In genomic region chr7:123282181-123282580, GRCh38 we compare ENCODE assay signal across 18 cellular contexts.
"Had no signal": no experiment of that assay in that cellular context is flagged by ENCODE, and none has a peak within 500 bp of the region (broad histone marks: within the 10 kb centered on the region; RNA-seq: fewer than 3 reads in every experiment).

No MANE protein-coding gene starts in this region.

- DNase-seq: activated B cell treated with CpG ODN at 0.5 μM for 24 hours; activated CD4-positive, alpha-beta T cell treated with anti-CD3 and anti-CD28 coated beads, Interleukin-2, amount 10 ng/mL, durations not matched to agents 7 days and 5 days; activated CD8-positive, alpha-beta memory T cell treated with anti-CD3 and anti-CD28 coated beads for 24 hours; activated naive CD4-positive, alpha-beta T cell treated with anti-CD3 and anti-CD28 coated beads, Interleukin-2, amount 10 ng/mL, durations not matched to agents 7 days and 5 days; adrenal gland; dorsolateral prefrontal cortex; foreskin melanocyte; heart right ventricle; islet precursor cell; left ventricle myocardium superior; retina had no signal

- H3K27ac ChIP-seq: adrenal gland, breast epithelium, dorsolateral prefrontal cortex, esophagus muscularis mucosa, heart right ventricle, parathyroid adenoma, skin epidermis, tibial nerve had no signal

- H3K4me3 ChIP-seq: adrenal gland, breast epithelium, dorsolateral prefrontal cortex, esophagus muscularis mucosa, heart right ventricle, skin epidermis, tibial nerve had no signal

- H3K9ac ChIP-seq: parathyroid adenoma had no signal

- H3K36me3 Mint-ChIP-seq: activated naive CD4-positive, alpha-beta T cell treated with anti-CD3 and anti-CD28 coated beads, Interleukin-2, amount 10 ng/mL, durations not matched to agents 7 days and 5 days had no signal

- H3K27me3 Mint-ChIP-seq: activated B cell treated with CpG ODN at 0.5 μM for 24 hours; activated CD4-positive, alpha-beta T cell treated with anti-CD3 and anti-CD28 coated beads, Interleukin-2, amount 10 ng/mL, durations not matched to agents 7 days and 5 days; activated naive CD4-positive, alpha-beta T cell treated with anti-CD3 and anti-CD28 coated beads, Interleukin-2, amount 10 ng/mL, durations not matched to agents 7 days and 5 days had no signal

- H3K27me3 ChIP-seq: adrenal gland, breast epithelium, dorsolateral prefrontal cortex, esophagus muscularis mucosa, heart right ventricle, tibial nerve had no signal

- H3K4me3 Mint-ChIP-seq: activated B cell treated with CpG ODN at 0.5 μM for 24 hours; activated CD4-positive, alpha-beta T cell treated with anti-CD3 and anti-CD28 coated beads, Interleukin-2, amount 10 ng/mL, durations not matched to agents 7 days and 5 days; activated naive CD4-positive, alpha-beta T cell treated with anti-CD3 and anti-CD28 coated beads, Interleukin-2, amount 10 ng/mL, durations not matched to agents 7 days and 5 days; T-helper 1 cell treated with Interleukin-12 subunit alpha and Interleukin-12 subunit beta and Interleukin-4 antibody, amounts not matched to agents 30 μg/mL and 1 μg/mL, for 36 hours had no signal

- H3K9me3 ChIP-seq: adrenal gland, breast epithelium, esophagus muscularis mucosa, tibial nerve had no signal

- H3K4me1 ChIP-seq: adrenal gland, breast epithelium, esophagus muscularis mucosa, heart right ventricle, parathyroid adenoma, tibial nerve had no signal

- H3K79me2 ChIP-seq: parathyroid adenoma had no signal

- H3K4me1 Mint-ChIP-seq: activated B cell treated with CpG ODN at 0.5 μM for 24 hours; activated CD4-positive, alpha-beta T cell treated with anti-CD3 and anti-CD28 coated beads, Interleukin-2, amount 10 ng/mL, durations not matched to agents 7 days and 5 days; activated naive CD4-positive, alpha-beta T cell treated with anti-CD3 and anti-CD28 coated beads, Interleukin-2, amount 10 ng/mL, durations not matched to agents 7 days and 5 days had no signal

- H2AFZ ChIP-seq: parathyroid adenoma had no signal

- H3K9me3 Mint-ChIP-seq: activated B cell treated with CpG ODN at 0.5 μM for 24 hours; activated T-helper 2 cell treated with anti-CD3 and anti-CD28 coated beads, Interferon-gamma antibody, Interleukin-2, Interleukin-4, amounts not matched to agents 10 μg/mL and 5 μg/mL and 100 μg/mL, durations not matched to agents 14 hours and 24 hours and 36 hours; T-helper 1 cell treated with Interleukin-12 subunit alpha and Interleukin-12 subunit beta and Interleukin-4 antibody, amounts not matched to agents 30 μg/mL and 1 μg/mL, for 36 hours had no signal

- H3K36me3 ChIP-seq: adrenal gland, breast epithelium, esophagus muscularis mucosa, heart right ventricle, tibial nerve had no signal

- H3K27ac Mint-ChIP-seq: activated B cell treated with CpG ODN at 0.5 μM for 24 hours; activated CD4-positive, alpha-beta T cell treated with anti-CD3 and anti-CD28 coated beads, Interleukin-2, amount 10 ng/mL, durations not matched to agents 7 days and 5 days; activated naive CD4-positive, alpha-beta T cell treated with anti-CD3 and anti-CD28 coated beads, Interleukin-2, amount 10 ng/mL, durations not matched to agents 7 days and 5 days; activated T-helper 2 cell treated with anti-CD3 and anti-CD28 coated beads, Interferon-gamma antibody, Interleukin-2, Interleukin-4, amounts not matched to agents 10 μg/mL and 5 μg/mL and 100 μg/mL, durations not matched to agents 14 hours and 24 hours and 36 hours; T-helper 1 cell treated with Interleukin-12 subunit alpha and Interleukin-12 subunit beta and Interleukin-4 antibody, amounts not matched to agents 30 μg/mL and 1 μg/mL, for 36 hours had no signal
